1 cellular context compared by ENCODE assay signal in the genomic region with DNA sequence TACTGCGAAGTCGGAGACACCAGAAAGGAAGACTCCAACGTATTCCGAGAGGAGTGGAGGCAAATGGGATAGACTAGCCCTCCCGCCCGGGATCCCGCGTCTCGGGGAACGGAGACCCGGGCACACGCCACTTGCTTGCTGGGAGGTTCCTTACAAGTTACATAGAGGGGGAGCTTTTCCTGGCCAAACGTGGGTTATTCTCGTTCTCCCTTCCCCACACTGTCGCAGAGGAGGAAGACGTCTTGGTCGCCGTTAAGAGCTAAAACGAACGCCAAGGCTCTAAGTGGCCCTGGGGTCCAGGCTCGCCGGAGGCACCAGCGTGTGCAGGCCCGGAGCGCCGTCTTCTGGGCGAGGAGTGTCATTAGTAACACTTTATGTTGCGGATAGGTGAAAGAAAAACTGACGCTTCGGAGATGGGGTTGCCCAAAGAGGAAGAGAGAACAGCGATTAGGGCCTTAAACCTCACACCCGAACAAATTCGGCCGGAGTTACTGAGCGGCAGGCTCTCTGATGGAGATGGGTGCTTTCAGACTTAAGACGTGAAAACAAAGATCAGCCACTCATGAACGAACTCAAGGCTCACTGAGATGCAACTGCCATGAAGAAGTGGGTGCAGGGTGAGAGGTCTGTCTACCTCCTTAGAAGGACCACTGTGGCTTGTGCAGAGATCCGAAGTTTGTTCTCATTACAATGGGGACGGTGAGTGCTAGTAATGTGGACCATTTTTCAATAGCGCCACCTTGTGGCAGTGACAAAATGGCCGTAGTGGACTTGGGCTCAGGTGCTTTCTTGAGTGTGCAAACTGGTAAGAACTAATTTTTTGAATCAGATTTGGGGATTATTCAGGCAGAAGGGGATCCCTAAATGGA.
TF ChIP-seq lines count a peak whose summit lies in the region.

No MANE protein-coding gene starts in this region.

TF ChIP-seq in K562, 482 proteins besides CTCF, POLR2A, EP300 and RAD21 (continued from another document):
- TF ChIP-seq, protein P1, sequence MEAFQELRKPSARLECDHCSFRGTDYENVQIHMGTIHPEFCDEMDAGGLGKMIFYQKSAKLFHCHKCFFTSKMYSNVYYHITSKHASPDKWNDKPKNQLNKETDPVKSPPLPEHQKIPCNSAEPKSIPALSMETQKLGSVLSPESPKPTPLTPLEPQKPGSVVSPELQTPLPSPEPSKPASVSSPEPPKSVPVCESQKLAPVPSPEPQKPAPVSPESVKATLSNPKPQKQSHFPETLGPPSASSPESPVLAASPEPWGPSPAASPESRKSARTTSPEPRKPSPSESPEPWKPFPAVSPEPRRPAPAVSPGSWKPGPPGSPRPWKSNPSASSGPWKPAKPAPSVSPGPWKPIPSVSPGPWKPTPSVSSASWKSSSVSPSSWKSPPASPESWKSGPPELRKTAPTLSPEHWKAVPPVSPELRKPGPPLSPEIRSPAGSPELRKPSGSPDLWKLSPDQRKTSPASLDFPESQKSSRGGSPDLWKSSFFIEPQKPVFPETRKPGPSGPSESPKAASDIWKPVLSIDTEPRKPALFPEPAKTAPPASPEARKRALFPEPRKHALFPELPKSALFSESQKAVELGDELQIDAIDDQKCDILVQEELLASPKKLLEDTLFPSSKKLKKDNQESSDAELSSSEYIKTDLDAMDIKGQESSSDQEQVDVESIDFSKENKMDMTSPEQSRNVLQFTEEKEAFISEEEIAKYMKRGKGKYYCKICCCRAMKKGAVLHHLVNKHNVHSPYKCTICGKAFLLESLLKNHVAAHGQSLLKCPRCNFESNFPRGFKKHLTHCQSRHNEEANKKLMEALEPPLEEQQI (IDR thresholded peaks at IDR 0.05), result no peak; the same call in none of the 2 replicates
- no peak for TF ChIP-seq TCF3 (CRISPR knock-in tag; IDR thresholded peaks at IDR 0.05)
- no peak for TF ChIP-seq SRSF9 (IDR thresholded peaks at IDR 0.05; ENCODE audit: borderline replicate concordance, low read depth, low read length)
- TF ChIP-seq, protein P2, sequence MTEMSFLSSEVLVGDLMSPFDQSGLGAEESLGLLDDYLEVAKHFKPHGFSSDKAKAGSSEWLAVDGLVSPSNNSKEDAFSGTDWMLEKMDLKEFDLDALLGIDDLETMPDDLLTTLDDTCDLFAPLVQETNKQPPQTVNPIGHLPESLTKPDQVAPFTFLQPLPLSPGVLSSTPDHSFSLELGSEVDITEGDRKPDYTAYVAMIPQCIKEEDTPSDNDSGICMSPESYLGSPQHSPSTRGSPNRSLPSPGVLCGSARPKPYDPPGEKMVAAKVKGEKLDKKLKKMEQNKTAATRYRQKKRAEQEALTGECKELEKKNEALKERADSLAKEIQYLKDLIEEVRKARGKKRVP (CRISPR knock-in tag; IDR thresholded peaks at IDR 0.05), result no peak
- TF ChIP-seq NFATC3 (IDR thresholded peaks at IDR 0.05), result no peak
- no peak for TF ChIP-seq ZKSCAN8 (CRISPR knock-in tag; IDR thresholded peaks at IDR 0.05)
- TF ChIP-seq FOXJ3 (CRISPR knock-in tag; IDR thresholded peaks at IDR 0.05), result no peak
- no peak for TF ChIP-seq HIVEP1 (CRISPR knock-in tag; IDR thresholded peaks at IDR 0.05)
- no peak for TF ChIP-seq MEF2D (tag; conservative IDR thresholded peaks at IDR 0.05; ENCODE audit: low read depth)
- TF ChIP-seq ZNF133 (CRISPR knock-in tag; IDR thresholded peaks at IDR 0.05), result no peak
- no peak for TF ChIP-seq PHB (CRISPR knock-in tag; IDR thresholded peaks at IDR 0.05)
- TF ChIP-seq KDM5B (IDR thresholded peaks at IDR 0.05; ENCODE audit: insufficient replicate concordance, low read depth, low read length), result no peak
- TF ChIP-seq PYGO2 (tag; IDR thresholded peaks at IDR 0.05), result no peak
- TF ChIP-seq, protein P3, sequence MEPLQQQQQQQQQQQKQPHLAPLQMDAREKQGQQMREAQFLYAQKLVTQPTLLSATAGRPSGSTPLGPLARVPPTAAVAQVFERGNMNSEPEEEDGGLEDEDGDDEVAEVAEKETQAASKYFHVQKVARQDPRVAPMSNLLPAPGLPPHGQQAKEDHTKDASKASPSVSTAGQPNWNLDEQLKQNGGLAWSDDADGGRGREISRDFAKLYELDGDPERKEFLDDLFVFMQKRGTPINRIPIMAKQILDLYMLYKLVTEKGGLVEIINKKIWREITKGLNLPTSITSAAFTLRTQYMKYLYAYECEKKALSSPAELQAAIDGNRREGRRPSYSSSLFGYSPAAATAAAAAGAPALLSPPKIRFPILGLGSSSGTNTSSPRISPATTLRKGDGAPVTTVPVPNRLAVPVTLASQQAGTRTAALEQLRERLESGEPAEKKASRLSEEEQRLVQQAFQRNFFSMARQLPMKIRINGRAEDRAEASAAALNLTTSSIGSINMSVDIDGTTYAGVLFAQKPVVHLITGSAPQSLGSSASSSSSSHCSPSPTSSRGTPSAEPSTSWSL (CRISPR knock-in tag; IDR thresholded peaks at IDR 0.05; ENCODE audit: borderline replicate concordance), result no peak
TF ChIP-seq in K562: peak in this region for 103.
